ENCODE assay signal across 23 cellular contexts in genomic region chr6:77322604-77323003, GRCh38.
"Had no signal": no experiment of that assay in that cellular context is flagged by ENCODE, and none has a peak within 500 bp of the region (broad histone marks: within the 10 kb centered on the region; RNA-seq: fewer than 3 reads in every experiment).

No MANE protein-coding gene starts in this region.

- H3K9me3 ChIP-seq: SK-N-SH had no signal

- H3K9ac ChIP-seq: KMS-11, SK-N-SH had no signal

- ATAC-seq: T-cell had no signal

- H3K27ac ChIP-seq: HL-60, KMS-11 had no signal

- DNase-seq: Kasumi-1, MM.1S, NCI-H1092 treated with DMSO at 0.1 percent for 48 hours, NCI-H1436, NCI-H187, NCI-H2029, NCI-H2081 treated with DMSO at 0.1 percent for 48 hours, NCI-H2171, NCI-H226, NCI-H446, NCI-H510A, NCI-H524 treated with DMSO at 0.1 percent for 48 hours, NCI-H69, Right ventricle myocardium superior, RPMI8226, SIG-M5, SK-N-SH, SW 1271, T-cell had no signal

- H3K4me2 ChIP-seq: KMS-11, SK-N-SH had no signal

- FAIRE-seq: HTR-8/SVneo, RCC 7860 had no signal
